In the genomic region with DNA sequence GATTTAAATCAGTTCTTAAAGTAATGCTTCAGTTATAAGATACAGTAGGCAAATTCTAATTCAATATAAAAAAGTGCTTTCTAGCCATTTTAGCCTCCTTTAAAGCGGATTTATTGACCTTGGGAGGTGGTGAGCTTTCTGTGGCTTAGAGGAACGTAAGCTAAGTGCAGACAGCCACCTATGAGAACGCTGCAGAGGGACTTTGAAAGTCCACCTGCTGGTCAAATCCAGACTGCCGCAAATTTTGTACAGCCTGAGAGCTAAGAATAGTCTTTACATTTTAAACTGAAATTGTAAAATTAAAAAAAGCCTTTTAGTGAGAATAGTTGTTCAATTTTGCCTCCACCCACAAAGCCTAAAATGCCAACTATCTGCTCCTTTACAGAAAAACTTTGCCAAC, we compare ENCODE assay signal across 21 cellular contexts.
DNase-seq lines count a peak whose midpoint lies in the region; ATAC-seq and TF ChIP-seq lines count a peak whose summit lies in the region.
"Had no signal": no experiment of that assay in that cellular context is flagged by ENCODE, and none has a peak within 500 bp of the region (broad histone marks: within the 10 kb centered on the region; RNA-seq: fewer than 3 reads in every experiment).

No MANE protein-coding gene starts in this region.

- H3K4me2 ChIP-seq in PC-3 (ENCODE audit: low read length): no peak overlapping the region

- H3F3A ChIP-seq in PC-3 (ENCODE audit: low read length, unreplicated experiment): no peaks in the 10 kb centered on the region

- DNase-seq in left ventricle myocardium inferior (no peak), right cardiac atrium (no peak), PC-3 (peak; percentile 30), endodermal cell (no peak), retinal pigment epithelial cell (ENCODE audit: low read depth) (no peak), NCI-H2171 (lab: John Stamatoyannopoulos, UW) (no peak)
- DNase-seq in activated naive CD4-positive, alpha-beta T cell treated with Interleukin-2 at 50 U/mL for 16 hours: no peak
- DNase-seq: activated CD8-positive, alpha-beta T cell treated with anti-CD3 and anti-CD28 coated beads, Interleukin-2, amount 10 ng/mL, durations not matched to agents 7 days and 5 days; activated naive CD8-positive, alpha-beta T cell treated with anti-CD3 and anti-CD28 coated beads, Interleukin-2, amount 10 ng/mL, durations not matched to agents 7 days and 5 days; CD8-positive, alpha-beta T cell; effector CD8-positive, alpha-beta T cell; hippocampal formation; kidney glomerular epithelial cell; NCI-H1092 treated with DMSO at 0.1 percent for 48 hours; NCI-H2171 treated with DMSO at 0.1 percent for 48 hours; NK-92 treated with Interleukin-12 subunit alpha and Interleukin-12 subunit beta, amount 100 ng/mL, for 24 hours; substantia nigra had no signal

- WGBS in right cardiac atrium: 75% methylated on average over 4 of the region's 4 CpGs
- 89% methylated on average over 4 of the region's 4 CpGs; no CpG with 5 or more reads in 1 of the 2 experiments for WGBS in endodermal cell (ENCODE audit: insufficient coverage in 1 of 2, insufficient read length in 1 of 2), 2 experiments

- peaks cover 12% of the 10 kb centered on the region for H3K4me1 Mint-ChIP-seq in endodermal cell

- H3K4me1 ChIP-seq in left ventricle myocardium inferior (peaks cover 18% of the 10 kb centered on the region), right cardiac atrium (ENCODE audit: control insufficient read depth, insufficient read depth, low read length) (no peaks in the 10 kb centered on the region), PC-3 (ENCODE audit: insufficient read depth, low read length) (0 out of 2 replicates have a peak, but pooled peaks cover 4% of the 10 kb centered on the region), endodermal cell (ENCODE audit: control insufficient read depth, insufficient read depth, low read length) (no peaks in the 10 kb centered on the region)

- H3K4me3 Mint-ChIP-seq in endodermal cell: no peak overlapping the region
- H3K4me3 Mint-ChIP-seq: activated CD8-positive, alpha-beta T cell treated with anti-CD3 and anti-CD28 coated beads, Interleukin-2, amount 10 ng/mL, durations not matched to agents 7 days and 5 days; activated naive CD8-positive, alpha-beta T cell treated with anti-CD3 and anti-CD28 coated beads, Interleukin-2, amount 10 ng/mL, durations not matched to agents 7 days and 5 days; CD8-positive, alpha-beta T cell; T-helper 1 cell treated with Interleukin-12 subunit alpha and Interleukin-12 subunit beta and Interleukin-4 antibody, amounts not matched to agents 30 μg/mL and 1 μg/mL, for 36 hours had no signal

- no peaks in the 10 kb centered on the region for H4K20me1 ChIP-seq in PC-3 (ENCODE audit: low read length)

- no peak overlapping the region for H3K27ac ChIP-seq in left ventricle myocardium inferior (replicated peaks)
- no peak overlapping the region for H3K27ac ChIP-seq in right cardiac atrium (ENCODE audit: low read length)
- no peak overlapping the region for H3K27ac ChIP-seq in PC-3 (ENCODE audit: low read length)
- no peak overlapping the region for H3K27ac ChIP-seq in endodermal cell (ENCODE audit: low read depth, low read length)
- H3K27ac ChIP-seq: neutrophil had no signal

- no peak overlapping the region for H3K27ac Mint-ChIP-seq in endodermal cell
- H3K27ac Mint-ChIP-seq: activated CD8-positive, alpha-beta T cell treated with anti-CD3 and anti-CD28 coated beads, Interleukin-2, amount 10 ng/mL, durations not matched to agents 7 days and 5 days; activated naive CD8-positive, alpha-beta T cell treated with anti-CD3 and anti-CD28 coated beads, Interleukin-2, amount 10 ng/mL, durations not matched to agents 7 days and 5 days; CD8-positive, alpha-beta T cell; T-helper 1 cell treated with Interleukin-12 subunit alpha and Interleukin-12 subunit beta and Interleukin-4 antibody, amounts not matched to agents 30 μg/mL and 1 μg/mL, for 36 hours had no signal

- H3K9me3 Mint-ChIP-seq in endodermal cell: no peaks in the 10 kb centered on the region
- H3K9me3 Mint-ChIP-seq: activated naive CD8-positive, alpha-beta T cell treated with anti-CD3 and anti-CD28 coated beads, Interleukin-2, amount 10 ng/mL, durations not matched to agents 7 days and 5 days; CD8-positive, alpha-beta T cell; T-helper 1 cell treated with Interleukin-12 subunit alpha and Interleukin-12 subunit beta and Interleukin-4 antibody, amounts not matched to agents 30 μg/mL and 1 μg/mL, for 36 hours; WTC11 had no signal

- intact Hi-C loops in left ventricle myocardium inferior (cut with micrococcal nuclease) (loop anchor here (10.0 kb wide), 2 partner anchors 122 to 322 kb away; no protein-coding TSS in a partner anchor), right cardiac atrium (cut with DNase I) (loop anchor here in 1 of 4 donors (5.0 to 10.0 kb wide), 2 partner anchors 92 to 315 kb away; no protein-coding TSS in a partner anchor), PC-3 (cut with micrococcal nuclease) (loop anchor here (2.0 to 10.0 kb wide), 2 partner anchors 16 to 252 kb away; a partner anchor contains a TSS)

- TF ChIP-seq CTCF in left ventricle myocardium inferior (IDR thresholded peaks at IDR 0.05; ENCODE audit: borderline replicate concordance): peak; percentile 35
- TF ChIP-seq CTCF in PC-3 (conservative IDR thresholded peaks at IDR 0.05; ENCODE audit: low read depth, low read length): peak; percentile 50
- TF ChIP-seq CTCF in endodermal cell (conservative IDR thresholded peaks at IDR 0.05): peak; percentile 64
- peak; percentile 50 for TF ChIP-seq CTCF in retinal pigment epithelial cell (conservative IDR thresholded peaks at IDR 0.05; ENCODE audit: low read depth, low read length)

- H3K4me3 ChIP-seq in left ventricle myocardium inferior: no peak overlapping the region
- no peak overlapping the region for H3K4me3 ChIP-seq in right cardiac atrium (ENCODE audit: low read length)
- H3K4me3 ChIP-seq in PC-3 (ENCODE audit: low read length): no peak overlapping the region
- H3K4me3 ChIP-seq in endodermal cell (ENCODE audit: low read length): no peak overlapping the region
- H3K4me3 ChIP-seq in retinal pigment epithelial cell (ENCODE audit: low read length): no peak overlapping the region

- no peaks in the 10 kb centered on the region for H3K36me3 ChIP-seq in left ventricle myocardium inferior
- no peaks in the 10 kb centered on the region for H3K36me3 ChIP-seq in PC-3 (ENCODE audit: low read depth, low read length)
- H3K36me3 ChIP-seq in endodermal cell (ENCODE audit: control insufficient read depth, insufficient read depth, low read length): no peaks in the 10 kb centered on the region
- H3K36me3 ChIP-seq: neutrophil had no signal

- no peaks in the 10 kb centered on the region for H3K79me2 ChIP-seq in PC-3 (ENCODE audit: low read length)

- H3K27me3 ChIP-seq in left ventricle myocardium inferior (ENCODE audit: low read depth): peaks cover 26% of the 10 kb centered on the region
- H3K27me3 ChIP-seq in right cardiac atrium (ENCODE audit: control insufficient read depth, insufficient read depth): no peaks in the 10 kb centered on the region
- H3K27me3 ChIP-seq in PC-3 (ENCODE audit: low read length): no peaks in the 10 kb centered on the region
- H3K27me3 ChIP-seq in endodermal cell (ENCODE audit: control insufficient read depth, insufficient read depth, low read length, poor library complexity, severe bottlenecking): peaks cover 39% of the 10 kb centered on the region

- no TSS peak for BruUV-seq in PC-3 (replicated peaks; lab: Mats Ljungman, UMichigan)

- POLR2A ChIA-PET in PC-3 (lab: Charles Lee; ENCODE audit: unreplicated experiment): no interaction called here

- no peaks in the 10 kb centered on the region for H3K36me3 Mint-ChIP-seq in endodermal cell (ENCODE audit: low read depth)
- H3K36me3 Mint-ChIP-seq: activated naive CD8-positive, alpha-beta T cell treated with anti-CD3 and anti-CD28 coated beads, Interleukin-2, amount 10 ng/mL, durations not matched to agents 7 days and 5 days; CD8-positive, alpha-beta T cell; WTC11 had no signal

- H2AFZ ChIP-seq in PC-3 (ENCODE audit: low read length): no peak overlapping the region

- no peaks in the 10 kb centered on the region for H3K9me2 ChIP-seq in PC-3 (replicated peaks; ENCODE audit: low read length)

- CTCF ChIA-PET in PC-3 (lab: Charles Lee): interaction anchor here (0.6 to 1.6 kb wide), 5 partner anchors 9 to 178 kb away, joined by 3 to 6 read pairs (median 3); no protein-coding TSS in a partner anchor

- ATAC-seq in right cardiac atrium (no peak), PC-3 (peak; percentile 58), HG03521 (IDR thresholded peaks at IDR 0.05; ENCODE audit: unreplicated experiment) (no peak)
- ATAC-seq: activated CD8-positive, alpha-beta T cell treated with anti-CD3 and anti-CD28 coated beads, Interleukin-2, amount 10 ng/mL, durations not matched to agents 7 days and 5 days; CD8-positive, alpha-beta T cell had no signal

- H3K27me3 Mint-ChIP-seq in endodermal cell (ENCODE audit: insufficient read depth): peaks cover 72% of the 10 kb centered on the region

- H3K9me3 ChIP-seq in left ventricle myocardium inferior (replicated peaks) (no peaks in the 10 kb centered on the region), right cardiac atrium (ENCODE audit: control insufficient read depth, low read length) (no peaks in the 10 kb centered on the region), PC-3 (ENCODE audit: low read length) (no peaks in the 10 kb centered on the region), endodermal cell (ENCODE audit: control insufficient read depth, low read length) (no peaks in the 10 kb centered on the region)
- H3K9me3 ChIP-seq: neutrophil had no signal

- H3K9ac ChIP-seq in PC-3 (ENCODE audit: low read length) (no peak overlapping the region), endodermal cell (ENCODE audit: extremely low read depth, low read length, poor library complexity, severe bottlenecking) (no peak overlapping the region)
